In genomic region chr6:108946695-108947094, GRCh38 we compare ENCODE assay signal across 10 cellular contexts.
A peak's percentile ranks its signal among the peaks of the same experiment; 100 is the strongest.
DNase-seq lines count a peak whose midpoint lies in the region; ATAC-seq and TF ChIP-seq lines count a peak whose summit lies in the region.
"Had no signal": no experiment of that assay in that cellular context is flagged by ENCODE, and none has a peak within 500 bp of the region (broad histone marks: within the 10 kb centered on the region; RNA-seq: fewer than 3 reads in every experiment).

No MANE protein-coding gene starts in this region.

- no peaks in the 10 kb centered on the region for H3K79me2 ChIP-seq in neural progenitor cell (ENCODE audit: low read depth)

- H4K20me1 ChIP-seq in neural progenitor cell (ENCODE audit: low read depth), result no peaks in the 10 kb centered on the region

- peak overlapping the region; percentile 60 for H3K27ac ChIP-seq in C4-2B
- peak overlapping the region; percentile 83 to 97 (median 94) for H3K27ac ChIP-seq in heart left ventricle
- peak overlapping the region; percentile 91 for H3K27ac ChIP-seq in psoas muscle
- no peak overlapping the region for H3K27ac ChIP-seq in neural progenitor cell

- H3K36me3 ChIP-seq in heart left ventricle (no peaks in the 10 kb centered on the region), psoas muscle (ENCODE audit: insufficient read depth in 1 of 2, low read depth in 1 of 2) (no peaks in the 10 kb centered on the region), neural progenitor cell (no peaks in the 10 kb centered on the region)

- no peak overlapping the region for H3K9ac ChIP-seq in neural progenitor cell

- ATAC-seq in heart left ventricle, result peak; percentile 44 to 61 (median 54)
- peak in 3 of 4 donors; percentile 35 to 61 (median 55) for ATAC-seq in psoas muscle

- no peak for TF ChIP-seq CTCF in C4-2B (conservative IDR thresholded peaks at IDR 0.05)
- no peak for TF ChIP-seq CTCF in heart left ventricle (IDR thresholded peaks at IDR 0.05)
- no peak for TF ChIP-seq CTCF in psoas muscle (IDR thresholded peaks at IDR 0.05)
- no peak for TF ChIP-seq CTCF in GM13977 (IDR thresholded peaks at IDR 0.05; ENCODE audit: extremely low read depth, insufficient read depth, missing control alignments)
- no peak for TF ChIP-seq CTCF in neural progenitor cell (IDR thresholded peaks at IDR 0.05)

- H3K27me3 ChIP-seq in heart left ventricle (no peaks in the 10 kb centered on the region), psoas muscle (ENCODE audit: insufficient read depth in 3 of 3, low read length in 2 of 3) (no peaks in the 10 kb centered on the region), neural progenitor cell (no peaks in the 10 kb centered on the region)

- no peak overlapping the region for H3K4me2 ChIP-seq in neural progenitor cell

- H3K4me1 Mint-ChIP-seq in neural progenitor cell, result peaks cover 31% of the 10 kb centered on the region

- H3K4me1 ChIP-seq in heart left ventricle (peaks cover 12 to 79% (median 68%) of the 10 kb centered on the region in 12 donors), psoas muscle (peaks cover 75% of the 10 kb centered on the region), neural progenitor cell (no peaks in the 10 kb centered on the region)

- no peaks in the 10 kb centered on the region for H3K36me3 Mint-ChIP-seq in neural progenitor cell
- H3K36me3 Mint-ChIP-seq: activated naive CD8-positive, alpha-beta T cell had no signal

- no peaks in the 10 kb centered on the region for H3F3A ChIP-seq in neural progenitor cell (ENCODE audit: low read depth)

- WGBS in heart left ventricle, 4 donors, result 10 to 17% (median 15%) methylated on average over 3 of the region's 3 CpGs
- WGBS in psoas muscle, 3 donors, result 8 to 26% (median 17%) methylated on average over 3 of the region's 3 CpGs

- H3K9me3 Mint-ChIP-seq in neural progenitor cell, result no peaks in the 10 kb centered on the region

- DNase-seq in amniotic epithelial cell (ENCODE audit: low read depth), result peak; percentile 89
- DNase-seq in heart left ventricle, result peak in 2 of 5 donors; percentile 46 to 47
- DNase-seq in psoas muscle, result no peak
- no peak for DNase-seq in GM13977 (ENCODE audit: low spot score)
- DNase-seq in hepatic stellate cell (ENCODE audit: low spot score), result no peak
- DNase-seq in NK-92 treated with Interleukin-12 subunit alpha and Interleukin-12 subunit beta, amount 100 ng/mL, for 24 hours (lab: John Stamatoyannopoulos, UW), result no peak
- no peak for DNase-seq in neural progenitor cell (ENCODE audit: low spot score)
- DNase-seq: MM.1S had no signal

- no peak overlapping the region for H2AFZ ChIP-seq in neural progenitor cell (replicated peaks)

- no peak overlapping the region for H3K27ac Mint-ChIP-seq in neural progenitor cell
- H3K27ac Mint-ChIP-seq: activated naive CD8-positive, alpha-beta T cell had no signal

- H3K4me3 ChIP-seq in heart left ventricle (peak overlapping the region in 2 of 12 donors; percentile 0 to 1), psoas muscle (peak overlapping the region; percentile 52), neural progenitor cell (no peak overlapping the region)

- in situ Hi-C loops in GM13977 (cut with MboI; ENCODE audit: low pct_unique_long_range_greater_than_20kb, low sequenced_read_pairs, unreplicated experiment), result no loop called here

- intact Hi-C loops in heart left ventricle (cut with DNase I), result loop anchor here in 9 of 10 donors (1.0 to 10.0 kb wide), 12 partner anchors 21 to 389 kb away; no protein-coding TSS in a partner anchor
- intact Hi-C loops in psoas muscle (cut with DNase I), result loop anchor here (5.0 kb wide), 3 partner anchors 61 to 126 kb away; no protein-coding TSS in a partner anchor

- no peak overlapping the region for H3K4me3 Mint-ChIP-seq in neural progenitor cell
- H3K4me3 Mint-ChIP-seq: activated naive CD8-positive, alpha-beta T cell had no signal

- H3K27me3 Mint-ChIP-seq in neural progenitor cell (ENCODE audit: insufficient read depth, low read depth), result peaks cover 3% of the 10 kb centered on the region
- H3K27me3 Mint-ChIP-seq: activated naive CD8-positive, alpha-beta T cell had no signal

- no peak for TF ChIP-seq POLR2A in heart left ventricle (IDR thresholded peaks at IDR 0.05)

- no peaks in the 10 kb centered on the region for H3K9me3 ChIP-seq in heart left ventricle
- H3K9me3 ChIP-seq in psoas muscle, result no peaks in the 10 kb centered on the region
- H3K9me3 ChIP-seq in neural progenitor cell (ENCODE audit: low read depth), result no peaks in the 10 kb centered on the region
